8 cellular contexts compared by ENCODE assay signal in the genomic region with DNA sequence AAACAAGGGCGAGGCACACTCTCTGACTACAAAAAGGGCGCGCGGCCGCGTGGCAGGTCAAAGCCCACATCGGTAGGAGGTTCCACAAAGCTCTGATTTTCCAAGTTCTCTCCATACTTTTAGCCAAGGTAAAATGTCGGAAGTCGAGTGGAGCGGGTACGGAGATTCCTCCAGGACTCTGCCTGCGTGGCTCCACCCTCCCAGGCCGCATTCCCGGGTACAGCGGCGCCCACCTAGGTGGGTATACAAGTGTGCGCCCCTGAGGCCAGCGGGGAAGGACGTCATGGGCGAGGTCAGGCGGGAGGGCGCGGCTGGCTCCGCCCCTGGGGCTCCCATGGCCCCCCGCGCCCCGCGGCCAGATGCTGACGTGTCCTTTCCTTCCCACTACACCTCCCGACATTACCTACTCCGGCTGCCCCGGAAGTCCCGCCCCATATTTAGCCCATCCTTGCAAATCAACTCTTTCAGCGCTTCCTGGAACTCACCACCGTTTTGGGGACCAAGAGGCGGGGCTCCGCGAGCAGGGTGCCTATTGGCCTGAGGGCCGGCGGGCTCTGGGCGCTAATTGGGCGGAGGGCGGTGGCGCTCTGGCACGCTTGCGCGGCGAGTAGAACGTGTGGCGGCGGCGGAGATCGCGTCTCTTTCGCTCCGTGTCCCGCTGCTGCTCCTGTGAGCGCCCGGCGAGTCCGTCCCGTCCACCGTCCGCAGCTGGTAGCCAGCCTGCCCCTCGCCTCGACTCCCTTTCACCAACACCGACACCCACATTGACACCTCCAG. TPM values are rescaled to one million over a fixed set of nuclear protein-coding genes. Genes with fewer than 3 reads are reported as not detected.
A peak's percentile ranks its signal among the peaks of the same experiment; 100 is the strongest.
DNase-seq lines count a peak whose midpoint lies in the region; ATAC-seq and TF ChIP-seq lines count a peak whose summit lies in the region.

A gene (plus strand): TSS at position 639 of the 777 bp plus-strand sequence. CDS start 180 bp downstream, outside the sequence.

- CTCF ChIA-PET in Panc1 (lab: Charles Lee): no interaction called here

- H3K27me3 ChIP-seq in Panc1 (ENCODE audit: control insufficient read depth, insufficient read depth, low read length) (no peaks in the 10 kb centered on the region), mucosa of rectum (ENCODE audit: control insufficient read depth in 2 of 2, insufficient read depth in 2 of 2, low read length in 2 of 2) (no peaks in the 10 kb centered on the region)

- no TSS peak for BruUV-seq in Panc1 (replicated peaks; lab: Mats Ljungman, UMichigan)

- H3K4me1 Mint-ChIP-seq in activated T-cell treated with anti-CD3 and anti-CD28 coated beads, Interleukin-2, amount 50 U/mL, for 4 hours (ENCODE audit: low read depth): peaks cover 51% of the 10 kb centered on the region

- H3K4me3 ChIP-seq in Panc1 (ENCODE audit: low read depth in 2 of 2, low read length in 2 of 2): peak within 1 kb of the TSS; percentile 83 to 100
- H3K4me3 ChIP-seq in mucosa of rectum (ENCODE audit: low read length in 2 of 2): peak within 1 kb of the TSS; percentile 95 to 99

- TF ChIP-seq CTCF in Panc1 (IDR thresholded peaks at IDR 0.05): no peak

- H3K36me3 ChIP-seq in Panc1 (ENCODE audit: control insufficient read depth, insufficient read depth, low read length): peaks cover 8% of the 10 kb centered on the region
- H3K36me3 ChIP-seq in mucosa of rectum (ENCODE audit: control insufficient read depth in 2 of 2, insufficient read depth in 2 of 2, low read length in 2 of 2): no peaks in the 10 kb centered on the region

- peaks cover 26% of the 10 kb centered on the region for H3K4me1 ChIP-seq in Panc1 (ENCODE audit: control insufficient read depth, insufficient read depth, low read length)
- peaks cover 14 to 23% of the 10 kb centered on the region in 2 donors for H3K4me1 ChIP-seq in mucosa of rectum (ENCODE audit: control insufficient read depth in 2 of 2, insufficient read depth in 2 of 2, low read length in 2 of 2)

- peak within 1 kb of the TSS; percentile 100 for H3K4me3 Mint-ChIP-seq in activated T-cell treated with anti-CD3 and anti-CD28 coated beads, Interleukin-2, amount 50 U/mL, for 4 hours

- peak; percentile 96 for ATAC-seq in GM21723 (IDR thresholded peaks at IDR 0.05; ENCODE audit: unreplicated experiment)
- ATAC-seq in Panc1: peak; percentile 98
- ATAC-seq in activated T-cell treated with anti-CD3 and anti-CD28 coated beads, Interleukin-2, amount 50 U/mL, for 4 hours: peak; percentile 96

- DNase-seq in DMS53 (lab: John Stamatoyannopoulos, UW): peak; percentile 100
- DNase-seq in KG1 (lab: John Stamatoyannopoulos, UW): peak; percentile 68
- peak; percentile 97 for DNase-seq in Panc1 (ENCODE audit: low read depth, low spot score)
- DNase-seq in activated T-cell treated with anti-CD3 and anti-CD28 coated beads, Interleukin-2, amount 50 U/mL, for 4 hours: peak; percentile 97
- peak; percentile 98 for DNase-seq in erythroblast (lab: John Stamatoyannopoulos, UW)
- peak; percentile 94 to 95 for DNase-seq in stimulated activated CD8-positive, alpha-beta memory T cell treated with anti-CD3 and anti-CD28 coated beads, Interleukin-7, amount 100 ng/mL, for 1 hour (ENCODE audit: low read depth in 2 of 2)

- peak within 1 kb of the TSS; percentile 93 to 95 for H3K9ac ChIP-seq in mucosa of rectum (ENCODE audit: low read depth in 1 of 2, low read length in 2 of 2)

- POLR2A ChIA-PET in Panc1 (lab: Charles Lee): interaction anchor here (0.6 to 1.2 kb wide), 2 partner anchors 11 to 576 kb away, joined by 3 read pairs; no protein-coding TSS in a partner anchor

- H3K27me3 Mint-ChIP-seq in activated T-cell treated with anti-CD3 and anti-CD28 coated beads, Interleukin-2, amount 50 U/mL, for 4 hours (ENCODE audit: low read depth): no peaks in the 10 kb centered on the region

- in situ Hi-C loops in Panc1 (cut with HindIII; ENCODE audit: low pct_unique_long_range_greater_than_20kb, low sequenced_read_pairs): no loop called here

- intact Hi-C loops in Panc1 (cut with micrococcal nuclease; ENCODE audit: unreplicated experiment): no loop called here

- H3K27ac ChIP-seq in Panc1 (ENCODE audit: low read length) (peak within 1 kb of the TSS; percentile 96), mucosa of rectum (ENCODE audit: low read depth in 2 of 2, low read length in 2 of 2) (peak within 1 kb of the TSS; percentile 94)

- TF ChIP-seq POLR2A in erythroblast (IDR thresholded peaks at IDR 0.05; ENCODE audit: low read length): peak; percentile 93

- peaks cover 17% of the 10 kb centered on the region for H3K36me3 Mint-ChIP-seq in activated T-cell treated with anti-CD3 and anti-CD28 coated beads, Interleukin-2, amount 50 U/mL, for 4 hours (ENCODE audit: insufficient read depth)

- H3K9me3 ChIP-seq in Panc1 (ENCODE audit: control insufficient read depth, insufficient read depth, low read depth, low read length) (no peaks in the 10 kb centered on the region), mucosa of rectum (ENCODE audit: control insufficient read depth in 2 of 2, low read length in 2 of 2) (no peaks in the 10 kb centered on the region)

- H3K9me3 Mint-ChIP-seq in activated T-cell treated with anti-CD3 and anti-CD28 coated beads, Interleukin-2, amount 50 U/mL, for 4 hours: no peaks in the 10 kb centered on the region

RNA-seq across cellular contexts. Expression of the gene that starts here (rescaled TPM):
- 176 TPM for total RNA-seq in Panc1 (2021; ENCODE audit: unreplicated experiment)
- 156 TPM for polyA plus RNA-seq in Panc1 (2012; ENCODE audit: insufficient read length)
- total RNA-seq in activated T-cell treated with anti-CD3 and anti-CD28 coated beads, Interleukin-2, amount 50 U/mL, for 4 hours: 100 to 1,000 TPM; 260 to 267 (median 267) TPM

Comparison
In these comparisons a context has a peak if more than half of its experiments do, and no peak if none do; other contexts are left out.
1. Peak in every context shown above with its lines: DNase-seq, ATAC-seq, H3K4me3 ChIP-seq and H3K27ac ChIP-seq.